Comparison of ENCODE assay signal across 20 cellular contexts in genomic region chr17:2608350-2608913, GRCh38. TPM values are rescaled to one million over a fixed set of nuclear protein-coding genes. Genes with fewer than 3 reads are reported as not detected.
DNase-seq lines count a peak whose midpoint lies in the region; ATAC-seq and TF ChIP-seq lines count a peak whose summit lies in the region.
"Had no signal": no experiment of that assay in that cellular context is flagged by ENCODE, and none has a peak within 500 bp of the region (broad histone marks: within the 10 kb centered on the region; RNA-seq: fewer than 3 reads in every experiment).

No MANE protein-coding gene starts in this region.

- H3K27me3 Mint-ChIP-seq in CD4-positive, CD25-positive, alpha-beta regulatory T cell = no peaks in the 10 kb centered on the region
- no peaks in the 10 kb centered on the region for H3K27me3 Mint-ChIP-seq in effector memory CD8-positive, alpha-beta T cell
- H3K27me3 Mint-ChIP-seq: CD4-positive, alpha-beta memory T cell had no signal

- H3K36me3 Mint-ChIP-seq in CD4-positive, CD25-positive, alpha-beta regulatory T cell = peaks cover 8% of the 10 kb centered on the region
- H3K36me3 Mint-ChIP-seq in effector memory CD8-positive, alpha-beta T cell (ENCODE audit: insufficient read depth) = peaks cover 22% of the 10 kb centered on the region

- no peak overlapping the region for H3K14ac ChIP-seq in trophoblast cell (ENCODE audit: low read length)

- peaks cover 36% of the 10 kb centered on the region for H3K79me2 ChIP-seq in trophoblast cell (ENCODE audit: control insufficient read depth, insufficient read depth, low read length, poor library complexity)

- no peak overlapping the region for H4K12ac ChIP-seq in trophoblast cell (ENCODE audit: low read depth, low read length)

- H3K18ac ChIP-seq in trophoblast cell (ENCODE audit: low read length) = no peak overlapping the region

- peaks cover 62% of the 10 kb centered on the region for H3K4me1 ChIP-seq in CD4-positive, CD25-positive, alpha-beta regulatory T cell (ENCODE audit: control insufficient read depth, insufficient read depth, low read length, poor library complexity, severe bottlenecking)
- H3K4me1 ChIP-seq in HEK293 (ENCODE audit: control insufficient read depth, insufficient read depth, low read length) = peaks cover 24% of the 10 kb centered on the region
- H3K4me1 ChIP-seq in trophoblast cell (ENCODE audit: control insufficient read depth in 1 of 2, insufficient read depth in 2 of 2, low read length in 2 of 2) = no peaks in the 10 kb centered on the region

- H3K4ac ChIP-seq in trophoblast cell (ENCODE audit: low read depth, low read length) = peak overlapping the region; percentile 74

- no peak overlapping the region for H3K4me2 ChIP-seq in trophoblast cell (ENCODE audit: low read length)

- no peak for TF ChIP-seq CTCF in HEK293 (tag by site-specific recombination; IDR thresholded peaks at IDR 0.05)

- no peak overlapping the region for H2AFZ ChIP-seq in trophoblast cell (ENCODE audit: insufficient read depth, low read length, poor library complexity)

- no peaks in the 10 kb centered on the region for H3K27me3 ChIP-seq in CD4-positive, CD25-positive, alpha-beta regulatory T cell (ENCODE audit: control insufficient read depth, insufficient read depth, low read length)
- H3K27me3 ChIP-seq in trophoblast cell (ENCODE audit: insufficient read depth, low read length) = no peaks in the 10 kb centered on the region

- no peak for DNase-seq in CD4-positive, CD25-positive, alpha-beta regulatory T cell
- DNase-seq in effector memory CD8-positive, alpha-beta T cell = no peak
- DNase-seq in trophoblast cell (no peak), NCI-H1417 (lab: John Stamatoyannopoulos, UW) (no peak), NCI-H146 treated with DMSO at 0.1 percent for 48 hours (lab: John Stamatoyannopoulos, UW; ENCODE audit: unreplicated experiment) (no peak)
- no peak for DNase-seq in effector CD4-positive, alpha-beta T cell
- DNase-seq: CD4-positive, alpha-beta memory T cell; DND-41; GDM1; GOT3; KBM-7; MV-4-11; NCI-H146; NCI-H2107; NCI-H226; NCI-H524 treated with DMSO at 0.1 percent for 48 hours; Right ventricle myocardium superior had no signal

- no peak overlapping the region for H3K23ac ChIP-seq in trophoblast cell (ENCODE audit: low read length)

- peaks cover 8% of the 10 kb centered on the region for H3K36me3 ChIP-seq in CD4-positive, CD25-positive, alpha-beta regulatory T cell (ENCODE audit: control insufficient read depth, insufficient read depth, low read length)
- peaks cover 8 to 9% of the 10 kb centered on the region in 2 experiments; a peak in 2 of 3 replicates for H3K36me3 ChIP-seq in HEK293 (ENCODE audit: control insufficient read depth in 2 of 2, insufficient read depth in 1 of 2, low read length in 2 of 2)
- H3K36me3 ChIP-seq in trophoblast cell (ENCODE audit: control insufficient read depth in 1 of 2, insufficient read depth in 2 of 2, low read length in 2 of 2) = peaks cover 5 to 9% of the 10 kb centered on the region in 2 experiments

- no peak for ATAC-seq in CD4-positive, CD25-positive, alpha-beta regulatory T cell (ENCODE audit: low read depth in 2 of 2)
- ATAC-seq in effector memory CD8-positive, alpha-beta T cell (replicated peaks) = peak; percentile 46
- ATAC-seq: GM12878 had no signal

- no peak overlapping the region for H2AK5ac ChIP-seq in trophoblast cell (ENCODE audit: low read length)

- H4K91ac ChIP-seq in trophoblast cell (ENCODE audit: low read depth, low read length) = no peak overlapping the region

- H3K9me3 Mint-ChIP-seq in CD4-positive, CD25-positive, alpha-beta regulatory T cell = no peaks in the 10 kb centered on the region
- no peaks in the 10 kb centered on the region for H3K9me3 Mint-ChIP-seq in effector memory CD8-positive, alpha-beta T cell
- H3K9me3 Mint-ChIP-seq: CD4-positive, alpha-beta memory T cell had no signal

- H3K4me3 Mint-ChIP-seq in CD4-positive, CD25-positive, alpha-beta regulatory T cell = peak overlapping the region in 1 of 4 donors; percentile 76
- H3K4me3 Mint-ChIP-seq in effector memory CD8-positive, alpha-beta T cell = peak overlapping the region; percentile 33 to 64

- H3K9me3 ChIP-seq in CD4-positive, CD25-positive, alpha-beta regulatory T cell (ENCODE audit: control insufficient read depth in 2 of 2, low read length in 2 of 2) = no peaks in the 10 kb centered on the region
- no peaks in the 10 kb centered on the region for H3K9me3 ChIP-seq in HEK293 (ENCODE audit: control insufficient read depth, insufficient read depth, low read depth, low read length)
- H3K9me3 ChIP-seq in trophoblast cell (ENCODE audit: insufficient read depth, low read depth, low read length) = peaks cover 2% of the 10 kb centered on the region

- no peak overlapping the region for H3K27ac ChIP-seq in CD4-positive, CD25-positive, alpha-beta regulatory T cell (ENCODE audit: insufficient read depth, low read length, poor library complexity, severe bottlenecking)
- H3K27ac ChIP-seq in HEK293 (ENCODE audit: extremely low read depth, low read depth, low read length) (no peak overlapping the region), trophoblast cell (ENCODE audit: low read depth, low read length) (no peak overlapping the region)
- H3K27ac ChIP-seq: SK-N-MC had no signal

- no peak overlapping the region for H2BK5ac ChIP-seq in trophoblast cell (ENCODE audit: low read depth, low read length, poor library complexity)

- POLR2A ChIA-PET in HEK293 (lab: Yijun Ruan, JAX) = no interaction called here

- peak overlapping the region; percentile 19 for H3K4me3 ChIP-seq in CD4-positive, CD25-positive, alpha-beta regulatory T cell (ENCODE audit: low read depth, low read length)
- H3K4me3 ChIP-seq in HEK293 (ENCODE audit: low read depth, low read length) = no peak overlapping the region
- H3K4me3 ChIP-seq in trophoblast cell (ENCODE audit: low read depth, low read length) = no peak overlapping the region
- H3K4me3 ChIP-seq: GM12878, SK-N-MC had no signal

- no peak overlapping the region for H2BK12ac ChIP-seq in trophoblast cell (ENCODE audit: low read length)

- no peak overlapping the region for H3K9ac ChIP-seq in trophoblast cell (ENCODE audit: low read length)

- H2BK120ac ChIP-seq in trophoblast cell (ENCODE audit: insufficient read depth, low read length, poor library complexity) = no peak overlapping the region

- H4K8ac ChIP-seq in trophoblast cell (ENCODE audit: low read depth, low read length) = no peak overlapping the region

- H3K27ac Mint-ChIP-seq in CD4-positive, CD25-positive, alpha-beta regulatory T cell = no peak overlapping the region
- H3K27ac Mint-ChIP-seq in effector memory CD8-positive, alpha-beta T cell = peak overlapping the region; percentile 19 to 46

- CTCF ChIA-PET in HEK293 (lab: Yijun Ruan, JAX) = interaction anchor here (0.6 to 2.2 kb wide), 2 partner anchors 16 to 186 kb away, joined by 3 to 5 read pairs; no protein-coding TSS in a partner anchor

- H3K79me1 ChIP-seq in trophoblast cell (ENCODE audit: low read length) = no peaks in the 10 kb centered on the region

- WGBS in trophoblast cell (ENCODE audit: extremely low coverage, insufficient coverage, insufficient read length) = no CpG with 5 or more reads among the region's 6 CpGs

- peaks cover 35 to 79% (median 47%) of the 10 kb centered on the region in 4 donors for H3K4me1 Mint-ChIP-seq in CD4-positive, CD25-positive, alpha-beta regulatory T cell
- H3K4me1 Mint-ChIP-seq in effector memory CD8-positive, alpha-beta T cell (ENCODE audit: low read depth in 2 of 2) = peaks cover 41 to 63% of the 10 kb centered on the region in 2 donors

TF ChIP-seq in HEK293, 187 proteins besides CTCF, POLR2A, EP300 and RAD21 (continues in another document):
- TF ChIP-seq ZNF530 (tag by site-specific recombination; IDR thresholded peaks at IDR 0.05; ENCODE audit: low read depth) (no peak), ZNF529 (tag by site-specific recombination; IDR thresholded peaks at IDR 0.05; ENCODE audit: insufficient replicate concordance) (no peak), ZFP3 (tag by site-specific recombination; IDR thresholded peaks at IDR 0.05; ENCODE audit: low read depth) (no peak), KLF1 (tag by site-specific recombination; IDR thresholded peaks at IDR 0.05) (peak; percentile 74), ZNF37A (tag by site-specific recombination; IDR thresholded peaks at IDR 0.05) (no peak), EGR2 (tag by site-specific recombination; IDR thresholded peaks at IDR 0.05; ENCODE audit: low read depth) (no peak), ZNF24 (tag by site-specific recombination; IDR thresholded peaks at IDR 0.05) (no peak), ZNF416 (tag by site-specific recombination; IDR thresholded peaks at IDR 0.05) (no peak), ZNF423 (tag by site-specific recombination; IDR thresholded peaks at IDR 0.05) (no peak), INSM2 (tag by site-specific recombination; IDR thresholded peaks at IDR 0.05) (no peak; the same call in 1 of the 2 replicates), ZNF121 (tag by site-specific recombination; IDR thresholded peaks at IDR 0.05) (peak; percentile 95), ZNF830 (tag by site-specific recombination; IDR thresholded peaks at IDR 0.05; ENCODE audit: low read depth) (no peak)
- TF ChIP-seq, protein P1, sequence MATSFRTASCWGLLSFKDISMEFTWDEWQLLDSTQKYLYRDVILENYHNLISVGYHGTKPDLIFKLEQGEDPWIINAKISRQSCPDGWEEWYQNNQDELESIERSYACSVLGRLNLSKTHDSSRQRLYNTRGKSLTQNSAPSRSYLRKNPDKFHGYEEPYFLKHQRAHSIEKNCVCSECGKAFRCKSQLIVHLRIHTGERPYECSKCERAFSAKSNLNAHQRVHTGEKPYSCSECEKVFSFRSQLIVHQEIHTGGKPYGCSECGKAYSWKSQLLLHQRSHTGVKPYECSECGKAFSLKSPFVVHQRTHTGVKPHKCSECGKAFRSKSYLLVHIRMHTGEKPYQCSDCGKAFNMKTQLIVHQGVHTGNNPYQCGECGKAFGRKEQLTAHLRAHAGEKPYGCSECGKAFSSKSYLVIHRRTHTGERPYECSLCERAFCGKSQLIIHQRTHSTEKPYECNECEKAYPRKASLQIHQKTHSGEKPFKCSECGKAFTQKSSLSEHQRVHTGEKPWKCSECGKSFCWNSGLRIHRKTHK (tag by site-specific recombination; IDR thresholded peaks at IDR 0.05) = no peak

RNA-seq across cellular contexts. Expression of gene PAFAH1B1, which starts 15.0 kb away (rescaled TPM):
- total RNA-seq in CD4-positive, CD25-positive, alpha-beta regulatory T cell = 174 TPM
- 10 to 100 TPM; 20.6 to 39.7 (median 27.3) TPM for polyA plus RNA-seq in CD4-positive, CD25-positive, alpha-beta regulatory T cell
- polyA plus RNA-seq in trophoblast cell (2013) = 134 and 136 TPM in 2 replicates

Comparison
In these comparisons a context has a peak if more than half of its experiments do, and no peak if none do; other contexts are left out.
1. H3K27ac Mint-ChIP-seq: peak in effector memory CD8-positive, alpha-beta T cell (2 of 2); none in CD4-positive, CD25-positive, alpha-beta regulatory T cell (0 of 3).